15 cellular contexts compared by ENCODE assay signal in genomic region chr4:54116246-54116645, GRCh38. TPM values are rescaled to one million over a fixed set of nuclear protein-coding genes. Genes with fewer than 3 reads are reported as not detected.
"Had no signal": no experiment of that assay in that cellular context is flagged by ENCODE, and none has a peak within 500 bp of the region (broad histone marks: within the 10 kb centered on the region; RNA-seq: fewer than 3 reads in every experiment).

No MANE protein-coding gene starts in this region.

RNA-seq across cellular contexts. Expression of gene GSX2, which starts 16.3 kb away (rescaled TPM):
- total RNA-seq: activated B cell treated with CpG ODN at 0.5 μM for 24 hours; activated CD4-positive, alpha-beta memory T cell treated with anti-CD3 and anti-CD28 coated beads for 36 hours; activated CD4-positive, alpha-beta memory T cell treated with anti-CD3 and anti-CD28 coated beads, Interleukin-2, amount 10 ng/mL, durations not matched to agents 7 days and 5 days; activated CD4-positive, alpha-beta T cell treated with anti-CD3 and anti-CD28 coated beads for 36 hours; activated CD4-positive, alpha-beta T cell treated with anti-CD3 and anti-CD28 coated beads, Interleukin-2, amount 10 ng/mL, durations not matched to agents 24 days and 14 days; activated CD4-positive, alpha-beta T cell treated with anti-CD3 and anti-CD28 coated beads, Interleukin-2, amount 10 ng/mL, durations not matched to agents 7 days and 5 days; activated CD8-positive, alpha-beta memory T cell treated with anti-CD3 and anti-CD28 coated beads for 36 hours; activated CD8-positive, alpha-beta memory T cell treated with anti-CD3 and anti-CD28 coated beads, Interleukin-2, amount 10 ng/mL, durations not matched to agents 7 days and 5 days; activated CD8-positive, alpha-beta T cell treated with anti-CD3 and anti-CD28 coated beads for 36 hours; activated CD8-positive, alpha-beta T cell treated with anti-CD3 and anti-CD28 coated beads, Interleukin-2, amount 10 ng/mL, durations not matched to agents 7 days and 5 days; T-cell; T-helper 1 cell treated with Interleukin-12 subunit alpha and Interleukin-12 subunit beta and Interleukin-4 antibody, amounts not matched to agents 30 ng/mL and 1 ng/mL, for 36 hours; T-helper 17 cell; T-helper 2 cell treated with Interferon-gamma antibody and Interleukin-4, amounts not matched to agents 100 ng/mL and 5 ng/mL, for 36 hours; WTC11 had no signal
